34 cellular contexts compared by ENCODE assay signal in the genomic region with DNA sequence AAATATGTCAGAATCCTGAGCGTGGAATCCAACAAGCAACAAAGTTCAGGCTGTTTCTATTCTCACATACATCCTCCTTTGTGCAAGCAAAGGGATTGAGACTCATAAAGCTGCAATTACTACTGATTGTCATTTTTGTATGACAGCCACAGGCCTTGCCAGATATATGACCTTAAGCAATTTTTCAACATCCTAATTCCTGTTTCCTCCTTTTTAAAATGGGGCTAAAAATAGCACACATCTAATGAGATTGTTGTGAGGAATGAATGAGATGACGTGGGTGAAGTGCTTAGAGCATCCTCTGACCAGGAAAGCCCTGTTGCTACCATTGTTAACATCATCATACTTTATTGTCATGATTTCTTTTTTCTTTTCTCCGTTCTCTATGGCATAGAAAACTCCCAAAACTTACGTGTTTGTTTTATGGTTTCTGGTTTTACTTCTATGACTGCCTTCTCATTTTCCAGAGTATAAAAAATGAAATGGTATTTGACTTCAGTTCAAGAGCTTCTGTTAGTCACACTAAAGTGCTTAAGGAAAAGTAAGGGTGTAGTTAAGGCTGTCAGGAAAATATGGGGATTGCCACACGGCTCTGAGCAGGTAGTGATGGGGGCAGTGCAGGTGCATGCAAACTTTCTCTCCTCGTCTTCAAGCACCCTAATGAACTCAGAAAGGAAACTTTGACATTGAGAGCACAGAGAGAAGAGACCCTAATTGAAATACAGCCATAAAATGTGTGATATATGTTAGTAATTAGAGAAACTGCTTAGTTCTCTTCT.
DNase-seq lines count a peak whose midpoint lies in the region; ATAC-seq, FAIRE-seq and TF ChIP-seq lines count a peak whose summit lies in the region.
"Had no signal": no experiment of that assay in that cellular context is flagged by ENCODE, and none has a peak within 500 bp of the region (broad histone marks: within the 10 kb centered on the region; RNA-seq: fewer than 3 reads in every experiment).

No MANE protein-coding gene starts in this region.

- no peaks in the 10 kb centered on the region for H3K36me3 Mint-ChIP-seq in astrocyte (ENCODE audit: low read depth, unreplicated experiment)
- no peaks in the 10 kb centered on the region for H3K36me3 Mint-ChIP-seq in T-helper 2 cell treated with Interferon-gamma antibody and Interleukin-4, amounts not matched to agents 5 μg/mL and 100 μg/mL, for 36 hours (ENCODE audit: low read depth)

- TF ChIP-seq CTCF in heart left ventricle (IDR thresholded peaks at IDR 0.05) (no peak), astrocyte (IDR thresholded peaks at IDR 0.05; ENCODE audit: insufficient read depth, low read depth, low read length) (no peak), smooth muscle cell (IDR thresholded peaks at IDR 0.05; ENCODE audit: borderline replicate concordance, insufficient read depth, poor library complexity, severe bottlenecking) (no peak)

- no peak overlapping the region for H4K8ac ChIP-seq in neuronal stem cell (ENCODE audit: low read depth, low read length)

- no peak overlapping the region for H3K18ac ChIP-seq in neuronal stem cell (ENCODE audit: low read length)

- no peak overlapping the region for H4K91ac ChIP-seq in neuronal stem cell (ENCODE audit: low read depth, low read length, poor library complexity)

- H3K27me3 ChIP-seq in heart left ventricle (no peaks in the 10 kb centered on the region), astrocyte (ENCODE audit: insufficient read depth, low read length) (no peaks in the 10 kb centered on the region), smooth muscle cell (ENCODE audit: low read depth) (no peaks in the 10 kb centered on the region), neuronal stem cell (ENCODE audit: control insufficient read depth in 3 of 3, insufficient read depth in 3 of 3, low read depth in 1 of 3, low read length in 3 of 3) (no peaks in the 10 kb centered on the region)
- H3K27me3 ChIP-seq: BE2C, breast epithelium, stomach, tibial artery had no signal

- 38 to 52% (median 49%) methylated on average over 6 of the region's 6 CpGs for WGBS in heart left ventricle, 4 donors
- 65% methylated on average over 6 of the region's 6 CpGs for WGBS in smooth muscle cell (ENCODE audit: low lambda C conversion rate)
- WGBS in neuronal stem cell (ENCODE audit: extremely low coverage in 2 of 2, insufficient read length in 2 of 2, insufficient replicate concordance in 1 of 2), 2 donors = no CpG with 5 or more reads among the region's 6 CpGs

- no peak overlapping the region for H3K9ac ChIP-seq in astrocyte (ENCODE audit: low read length)
- H3K9ac ChIP-seq in smooth muscle cell (ENCODE audit: low read depth) = no peak overlapping the region
- no peak overlapping the region for H3K9ac ChIP-seq in neuronal stem cell (ENCODE audit: low read depth, low read length, poor library complexity)

- peaks cover 0 to 10% (median 0%) of the 10 kb centered on the region in 12 donors for H3K4me1 ChIP-seq in heart left ventricle
- H3K4me1 ChIP-seq in astrocyte (ENCODE audit: insufficient read depth, low read length) = no peaks in the 10 kb centered on the region
- H3K4me1 ChIP-seq in smooth muscle cell (ENCODE audit: low read depth) = peaks cover 15% of the 10 kb centered on the region
- H3K4me1 ChIP-seq in neuronal stem cell (ENCODE audit: control insufficient read depth in 2 of 2, insufficient read depth in 1 of 2, low read depth in 1 of 2, low read length in 2 of 2) = no peaks in the 10 kb centered on the region
- H3K4me1 ChIP-seq: BE2C, breast epithelium, stomach, tibial artery had no signal

- no peaks in the 10 kb centered on the region for H3K27me3 Mint-ChIP-seq in astrocyte (ENCODE audit: low read depth, unreplicated experiment)
- no peaks in the 10 kb centered on the region for H3K27me3 Mint-ChIP-seq in T-helper 2 cell treated with Interferon-gamma antibody and Interleukin-4, amounts not matched to agents 5 μg/mL and 100 μg/mL, for 36 hours (ENCODE audit: low read depth)
- H3K27me3 Mint-ChIP-seq: activated CD4-positive, alpha-beta memory T cell treated with anti-CD3 and anti-CD28 coated beads, Interleukin-2, amount 10 ng/mL, durations not matched to agents 7 days and 5 days; T-helper 17 cell had no signal

- H3K9me3 Mint-ChIP-seq in astrocyte (ENCODE audit: unreplicated experiment) = no peaks in the 10 kb centered on the region
- no peaks in the 10 kb centered on the region for H3K9me3 Mint-ChIP-seq in T-helper 2 cell treated with Interferon-gamma antibody and Interleukin-4, amounts not matched to agents 5 μg/mL and 100 μg/mL, for 36 hours
- H3K9me3 Mint-ChIP-seq: H9 had no signal

- no peak overlapping the region for H2BK12ac ChIP-seq in neuronal stem cell (ENCODE audit: low read length)

- no peak overlapping the region for H2BK120ac ChIP-seq in neuronal stem cell (ENCODE audit: low read depth, low read length)

- no peaks in the 10 kb centered on the region for H3F3A ChIP-seq in smooth muscle cell (ENCODE audit: low read depth)

- no peak overlapping the region for H3K4me3 ChIP-seq in heart left ventricle
- H3K4me3 ChIP-seq in astrocyte (ENCODE audit: insufficient read depth, low read depth, low read length) = no peak overlapping the region
- no peak overlapping the region for H3K4me3 ChIP-seq in smooth muscle cell
- no peak overlapping the region for H3K4me3 ChIP-seq in neuronal stem cell (ENCODE audit: low read length in 2 of 2)
- H3K4me3 ChIP-seq: breast epithelium, SK-N-MC, stomach, tibial artery had no signal

- H3K79me2 ChIP-seq in astrocyte (ENCODE audit: insufficient read depth, low read length) = no peaks in the 10 kb centered on the region
- no peaks in the 10 kb centered on the region for H3K79me2 ChIP-seq in smooth muscle cell (ENCODE audit: low read depth)

- no peaks in the 10 kb centered on the region for H3K9me3 ChIP-seq in heart left ventricle
- H3K9me3 ChIP-seq in astrocyte (ENCODE audit: insufficient read depth, low read depth, low read length) = no peaks in the 10 kb centered on the region
- H3K9me3 ChIP-seq in smooth muscle cell (replicated peaks; ENCODE audit: low read depth) = no peaks in the 10 kb centered on the region
- H3K9me3 ChIP-seq in neuronal stem cell (replicated peaks in 1 of 2; ENCODE audit: control insufficient read depth in 2 of 2, insufficient read depth in 1 of 2, low read depth in 1 of 2, low read length in 2 of 2) = no peaks in the 10 kb centered on the region
- H3K9me3 ChIP-seq: BE2C, breast epithelium, stomach, tibial artery had no signal

- FAIRE-seq in astrocyte (lab: Jason Lieb, UNC) = no peak
- FAIRE-seq: A204.1, colon, keratinocyte, small intestine had no signal

- H3K4me1 Mint-ChIP-seq in astrocyte (ENCODE audit: low read depth, unreplicated experiment) = peaks cover 7% of the 10 kb centered on the region
- no peaks in the 10 kb centered on the region for H3K4me1 Mint-ChIP-seq in T-helper 2 cell treated with Interferon-gamma antibody and Interleukin-4, amounts not matched to agents 5 μg/mL and 100 μg/mL, for 36 hours (ENCODE audit: low read depth)
- H3K4me1 Mint-ChIP-seq: activated CD4-positive, alpha-beta memory T cell treated with anti-CD3 and anti-CD28 coated beads, Interleukin-2, amount 10 ng/mL, durations not matched to agents 7 days and 5 days; T-helper 17 cell had no signal

- peak overlapping the region in 10 of 12 donors; percentile 12 to 75 (median 54) for H3K27ac ChIP-seq in heart left ventricle
- H3K27ac ChIP-seq in astrocyte (ENCODE audit: low read depth, low read length) = no peak overlapping the region
- H3K27ac ChIP-seq in smooth muscle cell (ENCODE audit: low read depth) = no peak overlapping the region
- no peak overlapping the region for H3K27ac ChIP-seq in neuronal stem cell (replicated peaks; ENCODE audit: low read length)
- H3K27ac ChIP-seq: breast epithelium, SK-N-MC, stomach, tibial artery had no signal

- no peak overlapping the region for H3K4me3 Mint-ChIP-seq in astrocyte (ENCODE audit: unreplicated experiment)
- no peak overlapping the region for H3K4me3 Mint-ChIP-seq in T-helper 2 cell treated with Interferon-gamma antibody and Interleukin-4, amounts not matched to agents 5 μg/mL and 100 μg/mL, for 36 hours
- H3K4me3 Mint-ChIP-seq: activated CD4-positive, alpha-beta memory T cell treated with anti-CD3 and anti-CD28 coated beads, Interleukin-2, amount 10 ng/mL, durations not matched to agents 7 days and 5 days; H9; T-helper 17 cell had no signal

- peak; percentile 57 to 74 (median 60) for ATAC-seq in heart left ventricle
- ATAC-seq: T-helper 17 cell had no signal

- no peak overlapping the region for H3K14ac ChIP-seq in neuronal stem cell (ENCODE audit: low read length)

- DNase-seq in heart left ventricle = no peak
- DNase-seq in cardiac septum (ENCODE audit: low spot score) = no peak
- DNase-seq in astrocyte (ENCODE audit: low read depth) = peak; percentile 40
- DNase-seq in glomerular endothelial cell (ENCODE audit: extremely low read depth, low read depth, low spot score) = peak; percentile 56
- no peak for DNase-seq in smooth muscle cell (lab: John Stamatoyannopoulos, UW; ENCODE audit: unreplicated experiment)
- no peak for DNase-seq in T-helper 2 cell treated with Interferon-gamma antibody and Interleukin-4, amounts not matched to agents 5 μg/mL and 100 μg/mL, for 36 hours (ENCODE audit: low spot score)
- DNase-seq in neuronal stem cell (ENCODE audit: low spot score) = no peak
- no peak for DNase-seq in NCI-H2107 treated with DMSO at 0.1 percent for 48 hours (lab: John Stamatoyannopoulos, UW; ENCODE audit: unreplicated experiment)
- DNase-seq: activated CD4-positive, alpha-beta memory T cell treated with anti-CD3 and anti-CD28 coated beads, Interleukin-2, amount 10 ng/mL, durations not matched to agents 7 days and 5 days; activated CD4-positive, alpha-beta T cell treated with anti-CD3 and anti-CD28 coated beads for 1 hour; activated CD8-positive, alpha-beta memory T cell treated with anti-CD3 and anti-CD28 coated beads, Interleukin-2, amount 50 U/mL, for 48 hours; activated naive CD4-positive, alpha-beta T cell treated with anti-CD3 and anti-CD28 coated beads, Interleukin-2, amount 50 U/mL, for 16 hours; amniotic stem cell; BE2C; DMS153; effector memory CD4-positive, alpha-beta T cell; erythroblast; H9; mammary epithelial cell; NCI-H1092 treated with DMSO at 0.1 percent for 48 hours; NCI-H2081; NCI-H446; NCI-H82; RPMI8226; small intestine; stimulated activated CD4-positive, alpha-beta T cell treated with anti-CD3 and anti-CD28 coated beads, Interleukin-1b, Interleukin-23, amount 100 ng/mL, for 48 hours; stomach; T-helper 17 cell; tibial artery had no signal

- no peak for TF ChIP-seq POLR2A in heart left ventricle (IDR thresholded peaks at IDR 0.05)

- intact Hi-C loops in heart left ventricle (cut with DNase I) = loop anchor here in 1 of 10 donors (10.0 kb wide), 1 partner anchor 386 kb away; no protein-coding TSS in a partner anchor
- intact Hi-C loops in cardiac septum (cut with DNase I) = loop anchor here (5.0 kb wide), 1 partner anchor 104 kb away; no protein-coding TSS in a partner anchor

- H2BK5ac ChIP-seq in neuronal stem cell (ENCODE audit: low read length) = no peak overlapping the region

- no peak overlapping the region for H2BK15ac ChIP-seq in neuronal stem cell (ENCODE audit: low read length)

- H3K79me1 ChIP-seq in neuronal stem cell (ENCODE audit: low read depth, low read length) = no peaks in the 10 kb centered on the region

- H3K4ac ChIP-seq in neuronal stem cell (ENCODE audit: low read length) = no peak overlapping the region

- H2AFZ ChIP-seq in astrocyte (ENCODE audit: low read depth, low read length) (no peak overlapping the region), smooth muscle cell (ENCODE audit: low read depth) (peak overlapping the region; percentile 6), neuronal stem cell (ENCODE audit: low read length) (no peak overlapping the region)

- no peak overlapping the region for H3K27ac Mint-ChIP-seq in astrocyte (ENCODE audit: unreplicated experiment)
- no peak overlapping the region for H3K27ac Mint-ChIP-seq in T-helper 2 cell treated with Interferon-gamma antibody and Interleukin-4, amounts not matched to agents 5 μg/mL and 100 μg/mL, for 36 hours
- H3K27ac Mint-ChIP-seq: activated CD4-positive, alpha-beta memory T cell treated with anti-CD3 and anti-CD28 coated beads, Interleukin-2, amount 10 ng/mL, durations not matched to agents 7 days and 5 days; H9; T-helper 17 cell had no signal

- H3K36me3 ChIP-seq in heart left ventricle = no peaks in the 10 kb centered on the region
- H3K36me3 ChIP-seq in astrocyte (ENCODE audit: insufficient read depth, low read length) = no peaks in the 10 kb centered on the region
- no peaks in the 10 kb centered on the region for H3K36me3 ChIP-seq in smooth muscle cell (ENCODE audit: low read depth)
- no peaks in the 10 kb centered on the region for H3K36me3 ChIP-seq in neuronal stem cell (replicated peaks in 1 of 2; ENCODE audit: control insufficient read depth in 2 of 2, insufficient read depth in 2 of 2, low read length in 2 of 2)
- H3K36me3 ChIP-seq: BE2C, breast epithelium, stomach, tibial artery had no signal

- H3K4me2 ChIP-seq in astrocyte (ENCODE audit: low read length) (no peak overlapping the region), smooth muscle cell (no peak overlapping the region), neuronal stem cell (ENCODE audit: insufficient read depth, low read length, poor library complexity, severe bottlenecking) (no peak overlapping the region)

- H2AK5ac ChIP-seq in neuronal stem cell (ENCODE audit: low read depth, low read length) = no peak overlapping the region

- H3K23ac ChIP-seq in neuronal stem cell (ENCODE audit: low read depth, low read length, poor library complexity) = no peak overlapping the region

- no peaks in the 10 kb centered on the region for H4K20me1 ChIP-seq in astrocyte (ENCODE audit: insufficient read depth, low read length)
- no peaks in the 10 kb centered on the region for H4K20me1 ChIP-seq in smooth muscle cell (ENCODE audit: low read depth)

Comparison
In these comparisons a context has a peak if more than half of its experiments do, and no peak if none do; other contexts are left out.
1. DNase-seq: peak in astrocyte (single experiment) and glomerular endothelial cell (single experiment); none in heart left ventricle (0 of 5), cardiac septum (single experiment), smooth muscle cell (single experiment), T-helper 2 cell treated with Interferon-gamma antibody and Interleukin-4, amounts not matched to agents 5 μg/mL and 100 μg/mL, for 36 hours (single experiment), neuronal stem cell (single experiment) and NCI-H2107 treated with DMSO at 0.1 percent for 48 hours (single experiment).
2. H3K27ac ChIP-seq: peak in heart left ventricle (10 of 12); none in astrocyte (single experiment), smooth muscle cell (single experiment) and neuronal stem cell (single experiment).